ENCODE assay signal across 37 cellular contexts in the genomic region with DNA sequence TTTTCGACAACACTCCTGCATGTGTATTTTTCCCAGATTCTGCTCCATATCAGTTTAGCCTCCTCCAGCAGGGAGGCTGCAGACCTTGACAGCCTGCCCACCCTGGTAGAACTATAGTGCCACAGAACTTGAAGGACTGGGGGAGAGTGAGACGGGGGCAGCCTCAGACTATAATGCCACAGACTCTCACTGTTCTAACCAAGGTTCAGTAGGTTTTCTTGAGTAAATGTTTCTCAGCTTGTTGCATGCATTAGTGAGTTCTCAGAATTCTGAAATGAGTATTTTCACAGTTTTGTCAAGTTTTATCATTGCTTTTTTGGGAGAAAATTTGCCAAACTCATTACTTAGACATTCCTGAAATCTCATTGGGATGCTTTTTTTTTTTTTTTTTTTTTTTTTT.
"Had no signal": no experiment of that assay in that cellular context is flagged by ENCODE, and none has a peak within 500 bp of the region (broad histone marks: within the 10 kb centered on the region; RNA-seq: fewer than 3 reads in every experiment).

No MANE protein-coding gene starts in this region.

- DNase-seq: activated effector memory CD4-positive, alpha-beta T cell treated with anti-CD3 and anti-CD28 coated beads, Interleukin-2, amount 50 U/mL, for 16 hours; activated effector memory CD4-positive, alpha-beta T cell treated with Interleukin-2 at 50 U/mL for 16 hours; activated gamma-delta T cell; activated gamma-delta T cell treated with Interleukin-2 at 50 U/mL for 16 hours; activated naive CD4-positive, alpha-beta T cell; activated naive CD4-positive, alpha-beta T cell treated with anti-CD3 and anti-CD28 coated beads for 36 hours; activated naive CD4-positive, alpha-beta T cell treated with anti-CD3 and anti-CD28 coated beads, Interleukin-2, amount 10 ng/mL, durations not matched to agents 7 days and 5 days; activated naive CD4-positive, alpha-beta T cell treated with anti-CD3 and anti-CD28 coated beads, Interleukin-2, amount 50 U/mL, for 16 hours; activated naive CD4-positive, alpha-beta T cell treated with Interleukin-2 at 50 U/mL for 16 hours; activated naive CD8-positive, alpha-beta T cell treated with anti-CD3 and anti-CD28 coated beads for 36 hours; activated naive CD8-positive, alpha-beta T cell treated with anti-CD3 and anti-CD28 coated beads, Interleukin-2, amount 10 ng/mL, durations not matched to agents 7 days and 5 days; activated naive CD8-positive, alpha-beta T cell treated with anti-CD3 and anti-CD28 coated beads, Interleukin-2, amount 50 U/mL, for 24 hours; activated T-cell treated with anti-CD3 and anti-CD28 coated beads, Interleukin-2, amount 50 U/mL, for 24 hours; activated T-cell treated with anti-CD3 and anti-CD28 coated beads, Interleukin-2, amount 50 U/mL, for 4 hours; activated T-cell treated with anti-CD3 and anti-CD28 coated beads, Interleukin-2, amount 50 U/mL, for 48 hours; activated T-cell treated with anti-CD3 and anti-CD28 coated beads, Interleukin-2, amount 50 U/mL, for 72 hours; adrenal gland; amniotic stem cell; amygdala; anterior cingulate cortex; aorta; body of pancreas; brain microvascular endothelial cell; caudate nucleus; central memory CD4-positive, alpha-beta T cell; cerebellar nuclear complex had no signal

- H3K36me3 ChIP-seq: adrenal gland, ascending aorta, brain microvascular endothelial cell, breast epithelium, cardiac muscle cell had no signal

- H3K4me1 Mint-ChIP-seq: activated naive CD4-positive, alpha-beta T cell treated with anti-CD3 and anti-CD28 coated beads, Interleukin-2, amount 10 ng/mL, durations not matched to agents 7 days and 5 days; activated naive CD4-positive, alpha-beta T cell treated with anti-CD3 and anti-CD28 coated beads, Interleukin-2, amount 50 U/mL, for 24 hours; activated naive CD8-positive, alpha-beta T cell treated with anti-CD3 and anti-CD28 coated beads for 36 hours; activated naive CD8-positive, alpha-beta T cell treated with anti-CD3 and anti-CD28 coated beads, Interleukin-2, amount 10 ng/mL, durations not matched to agents 7 days and 5 days; activated naive CD8-positive, alpha-beta T cell treated with anti-CD3 and anti-CD28 coated beads, Interleukin-2, amount 50 U/mL, for 24 hours; activated T-helper 17 cell treated with anti-CD3 and anti-CD28 coated beads, Interleukin-2, amount 50 U/mL, for 72 hours; brain had no signal

- H3K4me3 ChIP-seq: adrenal gland, ascending aorta, body of pancreas, breast epithelium, cardiac muscle cell had no signal

- H3K27ac ChIP-seq: adrenal gland, ascending aorta, body of pancreas, brain microvascular endothelial cell, breast epithelium, cardiac muscle cell had no signal

- H3K9me3 Mint-ChIP-seq: activated naive CD4-positive, alpha-beta T cell treated with anti-CD3 and anti-CD28 coated beads, Interleukin-2, amount 50 U/mL, for 24 hours; activated T-cell treated with anti-CD3 and anti-CD28 coated beads, Interleukin-2, amount 50 U/mL, for 24 hours; activated T-cell treated with anti-CD3 and anti-CD28 coated beads, Interleukin-2, amount 50 U/mL, for 4 hours; activated T-helper 17 cell treated with anti-CD3 and anti-CD28 coated beads, Interleukin-2, amount 50 U/mL, for 72 hours; central memory CD8-positive, alpha-beta T cell had no signal

- H3K27me3 ChIP-seq: adrenal gland, ascending aorta, body of pancreas, brain microvascular endothelial cell, breast epithelium, cardiac muscle cell had no signal

- H3K27me3 Mint-ChIP-seq: activated naive CD4-positive, alpha-beta T cell treated with anti-CD3 and anti-CD28 coated beads, Interleukin-2, amount 10 ng/mL, durations not matched to agents 7 days and 5 days; activated naive CD4-positive, alpha-beta T cell treated with anti-CD3 and anti-CD28 coated beads, Interleukin-2, amount 50 U/mL, for 24 hours; activated naive CD8-positive, alpha-beta T cell; activated naive CD8-positive, alpha-beta T cell treated with anti-CD3 and anti-CD28 coated beads for 36 hours; activated naive CD8-positive, alpha-beta T cell treated with anti-CD3 and anti-CD28 coated beads, Interleukin-2, amount 10 ng/mL, durations not matched to agents 7 days and 5 days; activated naive CD8-positive, alpha-beta T cell treated with anti-CD3 and anti-CD28 coated beads, Interleukin-2, amount 50 U/mL, for 24 hours; activated T-cell treated with anti-CD3 and anti-CD28 coated beads, Interleukin-2, amount 50 U/mL, for 24 hours; activated T-helper 17 cell treated with anti-CD3 and anti-CD28 coated beads, Interleukin-2, amount 50 U/mL, for 72 hours; central memory CD8-positive, alpha-beta T cell had no signal

- H3K4me1 ChIP-seq: adrenal gland, body of pancreas, breast epithelium had no signal

- H3K4me3 Mint-ChIP-seq: activated naive CD4-positive, alpha-beta T cell treated with anti-CD3 and anti-CD28 coated beads for 36 hours; activated naive CD4-positive, alpha-beta T cell treated with anti-CD3 and anti-CD28 coated beads, Interleukin-2, amount 10 ng/mL, durations not matched to agents 7 days and 5 days; activated naive CD4-positive, alpha-beta T cell treated with anti-CD3 and anti-CD28 coated beads, Interleukin-2, amount 50 U/mL, for 24 hours; activated naive CD8-positive, alpha-beta T cell; activated naive CD8-positive, alpha-beta T cell treated with anti-CD3 and anti-CD28 coated beads for 36 hours; activated naive CD8-positive, alpha-beta T cell treated with anti-CD3 and anti-CD28 coated beads, Interleukin-2, amount 10 ng/mL, durations not matched to agents 7 days and 5 days; activated naive CD8-positive, alpha-beta T cell treated with anti-CD3 and anti-CD28 coated beads, Interleukin-2, amount 50 U/mL, for 24 hours; activated T-cell treated with anti-CD3 and anti-CD28 coated beads, Interleukin-2, amount 50 U/mL, for 24 hours; activated T-cell treated with anti-CD3 and anti-CD28 coated beads, Interleukin-2, amount 50 U/mL, for 4 hours; activated T-cell treated with anti-CD3 and anti-CD28 coated beads, Interleukin-2, amount 50 U/mL, for 72 hours; activated T-helper 1 cell treated with anti-CD3 and anti-CD28 coated beads, Interleukin-12 subunit alpha, Interleukin-12 subunit beta, Interleukin-2, Interleukin-4 antibody, amounts not matched to agents 30 ng/mL and 10 ng/mL and 1 ng/mL, durations not matched to agents 14 hours and 24 hours and 36 hours; activated T-helper 17 cell treated with anti-CD3 and anti-CD28 coated beads, Interleukin-2, amount 50 U/mL, for 72 hours; brain; central memory CD8-positive, alpha-beta T cell had no signal

- H3K9me3 ChIP-seq: adrenal gland, body of pancreas had no signal

- H3K27ac Mint-ChIP-seq: activated naive CD4-positive, alpha-beta T cell treated with anti-CD3 and anti-CD28 coated beads for 36 hours; activated naive CD4-positive, alpha-beta T cell treated with anti-CD3 and anti-CD28 coated beads, Interleukin-2, amount 10 ng/mL, durations not matched to agents 7 days and 5 days; activated naive CD4-positive, alpha-beta T cell treated with anti-CD3 and anti-CD28 coated beads, Interleukin-2, amount 50 U/mL, for 24 hours; activated naive CD4-positive, alpha-beta T cell treated with anti-CD3 and anti-CD28 coated beads, Interleukin-2, amount 50 U/mL, for 72 hours; activated naive CD8-positive, alpha-beta T cell; activated naive CD8-positive, alpha-beta T cell treated with anti-CD3 and anti-CD28 coated beads for 36 hours; activated naive CD8-positive, alpha-beta T cell treated with anti-CD3 and anti-CD28 coated beads, Interleukin-2, amount 10 ng/mL, durations not matched to agents 7 days and 5 days; activated naive CD8-positive, alpha-beta T cell treated with anti-CD3 and anti-CD28 coated beads, Interleukin-2, amount 50 U/mL, for 24 hours; activated T-cell treated with anti-CD3 and anti-CD28 coated beads, Interleukin-2, amount 50 U/mL, for 24 hours; activated T-cell treated with anti-CD3 and anti-CD28 coated beads, Interleukin-2, amount 50 U/mL, for 72 hours; activated T-helper 1 cell treated with anti-CD3 and anti-CD28 coated beads, Interleukin-12 subunit alpha, Interleukin-12 subunit beta, Interleukin-2, Interleukin-4 antibody, amounts not matched to agents 30 ng/mL and 10 ng/mL and 1 ng/mL, durations not matched to agents 14 hours and 24 hours and 36 hours; activated T-helper 17 cell treated with anti-CD3 and anti-CD28 coated beads, Interleukin-2, amount 50 U/mL, for 72 hours; activated T-helper 2 cell treated with anti-CD3 and anti-CD28 coated beads, Interferon-gamma antibody, Interleukin-2, Interleukin-4, amounts not matched to agents 10 μg/mL and 5 μg/mL and 100 μg/mL, durations not matched to agents 14 hours and 24 hours and 36 hours; brain had no signal

- H3K36me3 Mint-ChIP-seq: activated naive CD8-positive, alpha-beta T cell had no signal
